In genomic region chr4:113978561-113979156, GRCh38 we compare ENCODE assay signal across 9 cellular contexts. TPM values are rescaled to one million over a fixed set of nuclear protein-coding genes. Genes with fewer than 3 reads are reported as not detected.
DNase-seq lines count a peak whose midpoint lies in the region; ATAC-seq, FAIRE-seq and TF ChIP-seq lines count a peak whose summit lies in the region.
"Had no signal": no experiment of that assay in that cellular context is flagged by ENCODE, and none has a peak within 500 bp of the region (broad histone marks: within the 10 kb centered on the region; RNA-seq: fewer than 3 reads in every experiment).

No MANE protein-coding gene starts in this region.

- no peak overlapping the region for H2AFZ ChIP-seq in HepG2 (ENCODE audit: low read length)

- no peak overlapping the region for H3K4me3 ChIP-seq in HepG2 (replicated peaks in 1 of 3; ENCODE audit: insufficient read depth in 1 of 3, low read depth in 2 of 3, low read length in 3 of 3)

- no peaks in the 10 kb centered on the region for H3K9me3 ChIP-seq in HepG2 (ENCODE audit: low read length)

- no peaks in the 10 kb centered on the region for H4K20me1 ChIP-seq in HepG2 (ENCODE audit: insufficient read depth, low read length)

- peaks cover 61% of the 10 kb centered on the region for H3K27me3 Mint-ChIP-seq in activated CD4-positive, alpha-beta T cell treated with anti-CD3 and anti-CD28 coated beads, Interleukin-2, amount 10 ng/mL, durations not matched to agents 24 days and 14 days
- H3K27me3 Mint-ChIP-seq in type B pancreatic cell: peaks cover 46% of the 10 kb centered on the region

- H3K4me1 ChIP-seq in HepG2 (ENCODE audit: insufficient read depth, low read length): no peaks in the 10 kb centered on the region

- ATAC-seq in HepG2: peak; percentile 25; the same call in 1 of the 3 replicates
- ATAC-seq in HG03175 (IDR thresholded peaks at IDR 0.05; ENCODE audit: unreplicated experiment): no peak

- DNase-seq in activated CD4-positive, alpha-beta T cell treated with anti-CD3 and anti-CD28 coated beads, Interleukin-2, amount 10 ng/mL, durations not matched to agents 24 days and 14 days: no peak
- no peak for DNase-seq in activated CD4-positive, alpha-beta T cell treated with anti-CD3 and anti-CD28 coated beads for 1 hour
- DNase-seq in cerebellar nuclear complex (lab: John Stamatoyannopoulos, UW): peak; percentile 0 to 36
- no peak for DNase-seq in HepG2 (ENCODE audit: low spot score)
- no peak for DNase-seq in type B pancreatic cell (ENCODE audit: extremely low spot score, unreplicated experiment)
- no peak for DNase-seq in GM12891 (ENCODE audit: insufficient read length, low spot score)
- no peak for DNase-seq in NCI-H1930 (lab: John Stamatoyannopoulos, UW)
- DNase-seq: DND-41 had no signal

- TF ChIP-seq POLR2A in HepG2 (IDR thresholded peaks at IDR 0.05; ENCODE audit: insufficient read depth in 1 of 2, low read depth in 2 of 2, low read length in 2 of 2): no peak
- no peak for TF ChIP-seq POLR2A in GM12891 (IDR thresholded peaks at IDR 0.05; ENCODE audit: low read depth, low read length)

- intact Hi-C loops in activated CD4-positive, alpha-beta T cell treated with anti-CD3 and anti-CD28 coated beads, Interleukin-2, amount 10 ng/mL, durations not matched to agents 24 days and 14 days (cut with micrococcal nuclease): no loop called here
- intact Hi-C loops in HepG2 (cut with micrococcal nuclease; ENCODE audit: unreplicated experiment): no loop called here

- in situ Hi-C loops in HepG2 (cut with HindIII; ENCODE audit: extremely low pct_ligation_motif_present, low pct_unique_long_range_greater_than_20kb): no loop called here

- TF ChIP-seq CTCF in HepG2 (CRISPR knock-in tag; IDR thresholded peaks at IDR 0.05): no peak
- no peak for TF ChIP-seq CTCF in type B pancreatic cell (conservative IDR thresholded peaks at IDR 0.05)

- WGBS in HepG2 (ENCODE audit: low lambda C conversion rate): 86% methylated on average over 13 of the region's 18 CpGs

- CTCF ChIA-PET in HepG2 (lab: Yijun Ruan, JAX; ENCODE audit: low intra/inter-chr PET ratio, low total read pairs): no interaction called here

- no peak overlapping the region for H3K27ac ChIP-seq in HepG2 (ENCODE audit: extremely low read length, insufficient read depth, low read length)

- FAIRE-seq in HepG2 (lab: Jason Lieb, UNC) (no peak), GM12891 (lab: Jason Lieb, UNC) (no peak)

- peak overlapping the region; percentile 66 for H3K4me3 Mint-ChIP-seq in activated CD4-positive, alpha-beta T cell treated with anti-CD3 and anti-CD28 coated beads, Interleukin-2, amount 10 ng/mL, durations not matched to agents 24 days and 14 days
- peak overlapping the region; percentile 94 for H3K4me3 Mint-ChIP-seq in type B pancreatic cell

- H3K27ac Mint-ChIP-seq in activated CD4-positive, alpha-beta T cell treated with anti-CD3 and anti-CD28 coated beads, Interleukin-2, amount 10 ng/mL, durations not matched to agents 24 days and 14 days: no peak overlapping the region
- peak overlapping the region; percentile 67 for H3K27ac Mint-ChIP-seq in type B pancreatic cell

- peaks cover 7% of the 10 kb centered on the region for H3K4me1 Mint-ChIP-seq in activated CD4-positive, alpha-beta T cell treated with anti-CD3 and anti-CD28 coated beads, Interleukin-2, amount 10 ng/mL, durations not matched to agents 24 days and 14 days
- H3K4me1 Mint-ChIP-seq in type B pancreatic cell (ENCODE audit: unreplicated experiment): peaks cover 9% of the 10 kb centered on the region

- H3K9me3 Mint-ChIP-seq in activated CD4-positive, alpha-beta T cell treated with anti-CD3 and anti-CD28 coated beads, Interleukin-2, amount 10 ng/mL, durations not matched to agents 24 days and 14 days: peaks cover 1% of the 10 kb centered on the region
- no peaks in the 10 kb centered on the region for H3K9me3 Mint-ChIP-seq in type B pancreatic cell

- H3K36me3 Mint-ChIP-seq in activated CD4-positive, alpha-beta T cell treated with anti-CD3 and anti-CD28 coated beads, Interleukin-2, amount 10 ng/mL, durations not matched to agents 24 days and 14 days (ENCODE audit: low read depth): no peaks in the 10 kb centered on the region
- no peaks in the 10 kb centered on the region for H3K36me3 Mint-ChIP-seq in type B pancreatic cell

- H3K4me2 ChIP-seq in HepG2 (ENCODE audit: low read depth, low read length): no peak overlapping the region

- BruUV-seq in HepG2 (replicated peaks; lab: Mats Ljungman, UMichigan): no TSS peak

- no peaks in the 10 kb centered on the region for H3K36me3 ChIP-seq in HepG2 (replicated peaks in 1 of 2; ENCODE audit: control insufficient read depth in 1 of 2, insufficient read depth in 2 of 2, low read length in 2 of 2)

- no peak overlapping the region for H3K9ac ChIP-seq in HepG2 (ENCODE audit: insufficient read depth, low read depth, low read length)

- H3K27me3 ChIP-seq in HepG2 (ENCODE audit: control insufficient read depth in 1 of 2, insufficient read depth in 2 of 2, low read length in 2 of 2): peaks cover 3 to 17% of the 10 kb centered on the region in 2 experiments; a peak in 3 of 5 replicates

- no peak for TF ChIP-seq EP300 in HepG2 (IDR thresholded peaks at IDR 0.05; ENCODE audit: low read depth in 2 of 2, low read length in 2 of 2)
- TF ChIP-seq EP300 in HepG2 (CRISPR knock-in tag; IDR thresholded peaks at IDR 0.05; ENCODE audit: borderline replicate concordance): no peak

- H3K79me2 ChIP-seq in HepG2 (ENCODE audit: insufficient read depth, low read length): no peaks in the 10 kb centered on the region

- no peak for TF ChIP-seq RAD21 in HepG2 (CRISPR knock-in tag; IDR thresholded peaks at IDR 0.05)

- POLR2A ChIA-PET in HepG2 (lab: Yijun Ruan, JAX): no interaction called here

TF ChIP-seq in HepG2, 621 proteins besides CTCF, POLR2A, EP300 and RAD21:
- no peak for TF ChIP-seq SP5 (CRISPR knock-in tag; IDR thresholded peaks at IDR 0.05; ENCODE audit: borderline replicate concordance, low read depth)
- no peak for TF ChIP-seq HOXA5 (CRISPR knock-in tag; IDR thresholded peaks at IDR 0.05)
- no peak for TF ChIP-seq JUNB (CRISPR knock-in tag; IDR thresholded peaks at IDR 0.05; ENCODE audit: borderline replicate concordance)
- no peak for TF ChIP-seq ZNF562 (CRISPR knock-in tag; IDR thresholded peaks at IDR 0.05; ENCODE audit: borderline replicate concordance)
- no peak for TF ChIP-seq TCF7 (IDR thresholded peaks at IDR 0.05; ENCODE audit: low read depth)
TF ChIP-seq in HepG2: peak in this region for 0.

TF ChIP-seq in GM12891, 5 proteins besides CTCF, POLR2A, EP300 and RAD21:
- TF ChIP-seq POLR2AphosphoS5 (IDR thresholded peaks at IDR 0.05; ENCODE audit: low read depth, low read length) (no peak), SPI1 (IDR thresholded peaks at IDR 0.05; ENCODE audit: low read depth, low read length) (no peak), POU2F2 (IDR thresholded peaks at IDR 0.05; ENCODE audit: low read depth, low read length) (no peak), PAX5 (IDR thresholded peaks at IDR 0.05; ENCODE audit: insufficient read depth, low read length, severe bottlenecking) (no peak), TAF1 (IDR thresholded peaks at IDR 0.05; ENCODE audit: low read depth, low read length) (no peak)

RNA-seq across cellular contexts. Expression of gene ARSJ, which starts 0.8 kb away (rescaled TPM):
- total RNA-seq in activated CD4-positive, alpha-beta T cell treated with anti-CD3 and anti-CD28 coated beads, Interleukin-2, amount 10 ng/mL, durations not matched to agents 24 days and 14 days: not detected in 2 replicates
- total RNA-seq in HepG2 (2016; rRNA removed; fragmentation: Illumina TruSeq; extraction: Trizol) (not detected in 2 replicates), type B pancreatic cell (ENCODE audit: low replicate concordance) (3.5 and 4.9 TPM in 2 replicates)
- total RNA-seq in HepG2 (2016; cell fraction: cytosol; rRNA removed; fragmentation: Illumina TruSeq; extraction: Trizol; ENCODE audit: low read depth): not detected in 2 replicates
- total RNA-seq in HepG2 (2016; cell fraction: insoluble cytoplasmic fraction; rRNA removed; fragmentation: Illumina TruSeq; extraction: Trizol): not detected in 2 replicates
- not detected in 2 replicates for total RNA-seq in HepG2 (2016; cell fraction: membrane; rRNA removed; fragmentation: Illumina TruSeq; extraction: Trizol)
- not detected in 2 replicates for total RNA-seq in HepG2 (2016; cell fraction: nucleus; rRNA removed; fragmentation: Illumina TruSeq; extraction: Trizol)
- not detected in 2 replicates for polyA plus RNA-seq in HepG2 (2011; rRNA removed)
- 0.04 TPM in 1 of 2 replicates, not detected in the other for polyA plus RNA-seq in HepG2 (2011; cell fraction: cytosol; rRNA removed)
- polyA plus RNA-seq in HepG2 (2011; cell fraction: nucleus; rRNA removed): not detected in 2 replicates
- not detected in 2 replicates for polyA plus RNA-seq in HepG2 (2012)
- not detected in 2 replicates for polyA plus RNA-seq in HepG2 (2016; cell fraction: cytosol; fragmentation: Illumina TruSeq; extraction: Trizol; ENCODE audit: low read depth)
- polyA plus RNA-seq in HepG2 (2016; cell fraction: insoluble cytoplasmic fraction; fragmentation: Illumina TruSeq; extraction: Trizol; ENCODE audit: low read depth): not detected in 2 replicates
- not detected in 2 replicates for polyA plus RNA-seq in HepG2 (2016; cell fraction: membrane; fragmentation: Illumina TruSeq; extraction: Trizol; ENCODE audit: low read depth)
- not detected in 2 replicates for polyA plus RNA-seq in HepG2 (2016; cell fraction: nucleus; fragmentation: Illumina TruSeq; extraction: Trizol; ENCODE audit: insufficient read depth, low read depth)
- 1.8 TPM in 1 of 2 replicates, not detected in the other for polyA minus RNA-seq in HepG2 (2011; rRNA and poly(A)+ RNA removed; ENCODE audit: low replicate concordance)
- not detected in 2 replicates for polyA minus RNA-seq in HepG2 (2011; cell fraction: cytosol; rRNA and poly(A)+ RNA removed)
- not detected in 2 replicates for polyA minus RNA-seq in HepG2 (2011; cell fraction: nucleus; rRNA and poly(A)+ RNA removed)
- polyA plus RNA-seq in GM12891 (2012; ENCODE audit: low read depth, missing spikeins): not detected

Comparison
In these comparisons a context has a peak if more than half of its experiments do, and no peak if none do; other contexts are left out.
1. DNase-seq: peak in cerebellar nuclear complex (2 of 2); none in activated CD4-positive, alpha-beta T cell treated with anti-CD3 and anti-CD28 coated beads, Interleukin-2, amount 10 ng/mL, durations not matched to agents 24 days and 14 days (single experiment), activated CD4-positive, alpha-beta T cell treated with anti-CD3 and anti-CD28 coated beads for 1 hour (single experiment), HepG2 (single experiment), type B pancreatic cell (single experiment), GM12891 (single experiment) and NCI-H1930 (0 of 2).